In genomic region chr4:46594658-46595057, GRCh38 we compare ENCODE assay signal across 14 cellular contexts.
DNase-seq lines count a peak whose midpoint lies in the region; TF ChIP-seq lines count a peak whose summit lies in the region.
"Had no signal": no experiment of that assay in that cellular context is flagged by ENCODE, and none has a peak within 500 bp of the region (broad histone marks: within the 10 kb centered on the region; RNA-seq: fewer than 3 reads in every experiment).

No MANE protein-coding gene starts in this region.

- H3K27ac Mint-ChIP-seq in activated T-cell treated with anti-CD3 and anti-CD28 coated beads, Interleukin-2, amount 50 U/mL, for 24 hours = no peak overlapping the region
- H3K27ac Mint-ChIP-seq: CD4-positive, alpha-beta memory T cell; IgD-negative memory B cell had no signal

- no peaks in the 10 kb centered on the region for H3K36me3 Mint-ChIP-seq in activated T-cell treated with anti-CD3 and anti-CD28 coated beads, Interleukin-2, amount 50 U/mL, for 24 hours (ENCODE audit: low read depth)
- H3K36me3 Mint-ChIP-seq: CD4-positive, alpha-beta memory T cell; IgD-negative memory B cell had no signal

- peaks cover 20% of the 10 kb centered on the region for H3K9me3 Mint-ChIP-seq in activated T-cell treated with anti-CD3 and anti-CD28 coated beads, Interleukin-2, amount 50 U/mL, for 24 hours

- no peaks in the 10 kb centered on the region for H3K27me3 Mint-ChIP-seq in activated T-cell treated with anti-CD3 and anti-CD28 coated beads, Interleukin-2, amount 50 U/mL, for 24 hours
- H3K27me3 Mint-ChIP-seq: CD4-positive, alpha-beta memory T cell; IgD-negative memory B cell had no signal

- no peak overlapping the region for H3K4me3 Mint-ChIP-seq in activated T-cell treated with anti-CD3 and anti-CD28 coated beads, Interleukin-2, amount 50 U/mL, for 24 hours
- H3K4me3 Mint-ChIP-seq: CD4-positive, alpha-beta memory T cell; IgD-negative memory B cell had no signal

- peak overlapping the region; percentile 22; the same call in 1 of the 2 replicates for H3K27ac ChIP-seq in 22Rv1
- H3K27ac ChIP-seq: A549, C4-2B had no signal

- DNase-seq in COLO829 (ENCODE audit: low spot score) (peak; percentile 40), HuH-7 (ENCODE audit: low spot score) (peak; percentile 13), NCI-H774 (lab: John Stamatoyannopoulos, UW) (peak; percentile 4), NCI-H524 (lab: John Stamatoyannopoulos, UW) (no peak), NOMO-1 treated with DMSO at 0.1 percent for 48 hours (lab: John Stamatoyannopoulos, UW; ENCODE audit: unreplicated experiment) (no peak)
- no peak for DNase-seq in activated T-cell treated with anti-CD3 and anti-CD28 coated beads, Interleukin-2, amount 50 U/mL, for 24 hours
- DNase-seq: BE2C; CD4-positive, alpha-beta memory T cell; DND-41; GDM1 had no signal

- no peaks in the 10 kb centered on the region for H3K4me1 Mint-ChIP-seq in activated T-cell treated with anti-CD3 and anti-CD28 coated beads, Interleukin-2, amount 50 U/mL, for 24 hours (ENCODE audit: low read depth)
- H3K4me1 Mint-ChIP-seq: CD4-positive, alpha-beta memory T cell; IgD-negative memory B cell had no signal

- TF ChIP-seq CTCF in 22Rv1 (IDR thresholded peaks at IDR 0.05) = no peak

Comparison
In these comparisons a context has a peak if more than half of its experiments do, and no peak if none do; other contexts are left out.
1. DNase-seq: peak in COLO829 (single experiment), HuH-7 (single experiment) and NCI-H774 (single experiment); none in activated T-cell treated with anti-CD3 and anti-CD28 coated beads, Interleukin-2, amount 50 U/mL, for 24 hours (single experiment), NCI-H524 (0 of 2) and NOMO-1 treated with DMSO at 0.1 percent for 48 hours (single experiment).